In the genomic region with DNA sequence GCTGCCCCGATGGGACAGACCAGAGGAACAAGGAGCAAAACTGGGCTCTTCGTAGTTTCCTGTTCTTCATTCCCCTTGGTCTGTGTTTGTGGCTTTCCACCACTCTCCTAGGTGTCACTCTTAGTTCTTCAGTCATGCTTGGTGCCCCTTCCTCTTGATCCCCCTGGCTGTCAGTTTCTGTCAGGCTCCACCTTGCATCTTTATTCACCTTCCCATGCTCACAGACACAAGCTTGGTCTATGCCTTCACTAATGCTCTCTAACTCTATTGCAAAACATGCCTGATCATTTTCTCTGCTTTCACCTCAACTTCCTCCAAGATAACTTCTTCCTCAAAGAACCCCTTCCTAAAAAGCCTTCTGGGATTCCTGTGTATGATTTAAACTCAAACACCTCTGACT, we compare ENCODE assay signal across 1 cellular context.
TF ChIP-seq lines count a peak whose summit lies in the region.

No MANE protein-coding gene starts in this region.

TF ChIP-seq in K562, 482 proteins besides CTCF, POLR2A, EP300 and RAD21 (continued from another document):
- TF ChIP-seq, protein P1, sequence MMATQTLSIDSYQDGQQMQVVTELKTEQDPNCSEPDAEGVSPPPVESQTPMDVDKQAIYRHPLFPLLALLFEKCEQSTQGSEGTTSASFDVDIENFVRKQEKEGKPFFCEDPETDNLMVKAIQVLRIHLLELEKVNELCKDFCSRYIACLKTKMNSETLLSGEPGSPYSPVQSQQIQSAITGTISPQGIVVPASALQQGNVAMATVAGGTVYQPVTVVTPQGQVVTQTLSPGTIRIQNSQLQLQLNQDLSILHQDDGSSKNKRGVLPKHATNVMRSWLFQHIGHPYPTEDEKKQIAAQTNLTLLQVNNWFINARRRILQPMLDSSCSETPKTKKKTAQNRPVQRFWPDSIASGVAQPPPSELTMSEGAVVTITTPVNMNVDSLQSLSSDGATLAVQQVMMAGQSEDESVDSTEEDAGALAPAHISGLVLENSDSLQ (IDR thresholded peaks at IDR 0.05) = peak; percentile 46; the same call in 1 of the 2 replicates
- TF ChIP-seq HDAC1 (IDR thresholded peaks at IDR 0.05) = no peak
- TF ChIP-seq RBM39 (optimal IDR thresholded peaks at IDR 0.05; ENCODE audit: low read depth, low read length) = no peak
- TF ChIP-seq, protein P2, sequence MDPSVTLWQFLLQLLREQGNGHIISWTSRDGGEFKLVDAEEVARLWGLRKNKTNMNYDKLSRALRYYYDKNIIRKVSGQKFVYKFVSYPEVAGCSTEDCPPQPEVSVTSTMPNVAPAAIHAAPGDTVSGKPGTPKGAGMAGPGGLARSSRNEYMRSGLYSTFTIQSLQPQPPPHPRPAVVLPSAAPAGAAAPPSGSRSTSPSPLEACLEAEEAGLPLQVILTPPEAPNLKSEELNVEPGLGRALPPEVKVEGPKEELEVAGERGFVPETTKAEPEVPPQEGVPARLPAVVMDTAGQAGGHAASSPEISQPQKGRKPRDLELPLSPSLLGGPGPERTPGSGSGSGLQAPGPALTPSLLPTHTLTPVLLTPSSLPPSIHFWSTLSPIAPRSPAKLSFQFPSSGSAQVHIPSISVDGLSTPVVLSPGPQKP (CRISPR knock-in tag; IDR thresholded peaks at IDR 0.05) = no peak
- TF ChIP-seq ETV6 (IDR thresholded peaks at IDR 0.05; ENCODE audit: borderline replicate concordance in 1 of 2, low read depth in 2 of 2, low read length in 1 of 2) = 0 out of 4 replicates have a peak, but pooled peaks of 1 of the 2 experiments have one; percentile 25
- no peak for TF ChIP-seq ETV6 (CRISPR knock-in tag; IDR thresholded peaks at IDR 0.05; ENCODE audit: borderline replicate concordance)
